In the genomic region with DNA sequence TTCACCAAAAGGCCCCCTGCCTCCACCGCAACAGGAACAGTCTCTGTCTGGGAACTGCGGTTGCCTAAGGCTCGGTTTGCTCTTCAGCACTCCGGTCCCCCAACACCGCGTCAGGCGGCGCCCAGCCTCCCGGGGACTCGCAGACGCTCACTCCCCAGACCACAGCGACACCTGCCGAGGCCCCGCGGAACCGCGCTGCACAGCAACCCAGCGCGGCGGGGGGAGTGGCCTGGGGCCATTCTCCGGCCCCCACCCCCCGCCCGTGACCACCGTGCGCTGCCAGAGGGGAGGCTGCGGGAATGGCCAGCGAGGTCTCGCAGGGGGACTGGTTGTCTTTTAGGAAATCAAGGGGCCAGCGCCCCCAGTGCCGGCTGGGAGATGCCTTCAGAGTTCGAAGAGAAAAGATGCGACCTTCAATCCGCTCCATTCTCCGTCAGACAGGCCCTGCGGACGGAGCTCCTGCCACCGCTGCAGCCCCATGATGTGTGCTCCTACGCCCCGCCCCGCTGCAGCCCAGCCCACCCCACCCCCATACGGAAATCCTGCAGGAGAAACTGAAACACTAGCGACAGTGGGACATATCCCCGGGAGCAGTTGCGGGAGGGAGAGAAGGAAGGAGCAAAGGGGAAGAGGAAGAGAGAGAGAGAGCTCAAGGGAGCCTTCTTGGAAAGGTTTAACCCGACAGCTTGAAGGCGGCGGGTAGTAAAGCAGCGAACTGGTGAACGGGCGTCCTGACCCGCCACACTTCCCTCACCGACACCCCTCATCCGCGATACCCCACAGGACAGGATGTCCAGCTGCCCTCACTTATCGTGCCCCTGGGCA, we compare ENCODE assay signal across 8 cellular contexts.
DNase-seq lines count a peak whose midpoint lies in the region; ATAC-seq and TF ChIP-seq lines count a peak whose summit lies in the region.

No MANE protein-coding gene starts in this region.

- peaks cover 18% of the 10 kb centered on the region for H3K27me3 ChIP-seq in HUES48 (ENCODE audit: control insufficient read depth, insufficient read depth, low read length)
- no peaks in the 10 kb centered on the region for H3K27me3 ChIP-seq in naive thymus-derived CD4-positive, alpha-beta T cell (ENCODE audit: control insufficient read depth in 2 of 2, insufficient read depth in 2 of 2, low read length in 2 of 2)

- CTCF ChIA-PET in OCI-LY7 (lab: Charles Lee; ENCODE audit: unreplicated experiment) = interaction anchor here (0.6 to 1.0 kb wide), 3 partner anchors 27 to 499 kb away, joined by 3 to 4 read pairs (median 4); no protein-coding TSS in a partner anchor
- CTCF ChIA-PET in naive thymus-derived CD4-positive, alpha-beta T cell (lab: Charles Lee) = interaction anchor here (0.5 to 1.3 kb wide), 6 partner anchors 9 to 1402 kb away, joined by 3 to 5 read pairs (median 3); no protein-coding TSS in a partner anchor

- peak; percentile 96 for ATAC-seq in GM21447 (IDR thresholded peaks at IDR 0.05; ENCODE audit: unreplicated experiment)
- peak; percentile 99 for ATAC-seq in naive thymus-derived CD4-positive, alpha-beta T cell
- ATAC-seq in stimulated activated effector memory CD8-positive, alpha-beta T cell treated with anti-CD3 and anti-CD28 coated beads, Interleukin-12 subunit alpha, Interleukin-12 subunit beta, amount 100 ng/mL, for 72 hours = peak; percentile 97

- peaks cover 17 to 50% (median 21%) of the 10 kb centered on the region in 5 donors for H3K27me3 Mint-ChIP-seq in naive thymus-derived CD4-positive, alpha-beta T cell

- H3K4me1 Mint-ChIP-seq in naive thymus-derived CD4-positive, alpha-beta T cell = peaks cover 6 to 18% (median 13%) of the 10 kb centered on the region in 7 donors
- peaks cover 9% of the 10 kb centered on the region for H3K4me1 Mint-ChIP-seq in stimulated activated effector memory CD8-positive, alpha-beta T cell treated with anti-CD3 and anti-CD28 coated beads, Interleukin-12 subunit alpha, Interleukin-12 subunit beta, amount 100 ng/mL, for 72 hours

- no peaks in the 10 kb centered on the region for H3K36me3 Mint-ChIP-seq in naive thymus-derived CD4-positive, alpha-beta T cell
- no peaks in the 10 kb centered on the region for H3K36me3 Mint-ChIP-seq in stimulated activated effector memory CD8-positive, alpha-beta T cell treated with anti-CD3 and anti-CD28 coated beads, Interleukin-12 subunit alpha, Interleukin-12 subunit beta, amount 100 ng/mL, for 72 hours

- H3K9ac ChIP-seq in HUES48 (ENCODE audit: low read depth, low read length) = peak overlapping the region; percentile 32; the same call in 1 of the 2 replicates

- H3K27ac Mint-ChIP-seq in naive thymus-derived CD4-positive, alpha-beta T cell = peak overlapping the region in 7 of 9 donors; percentile 28 to 80 (median 62)
- H3K27ac Mint-ChIP-seq in stimulated activated effector memory CD8-positive, alpha-beta T cell treated with anti-CD3 and anti-CD28 coated beads, Interleukin-12 subunit alpha, Interleukin-12 subunit beta, amount 100 ng/mL, for 72 hours = no peak overlapping the region

- H4K20me1 ChIP-seq in OCI-LY7 (ENCODE audit: insufficient read depth, low read length) = no peaks in the 10 kb centered on the region

- peak overlapping the region; percentile 79 to 90 (median 86) for H3K4me3 Mint-ChIP-seq in naive thymus-derived CD4-positive, alpha-beta T cell
- H3K4me3 Mint-ChIP-seq in stimulated activated effector memory CD8-positive, alpha-beta T cell treated with anti-CD3 and anti-CD28 coated beads, Interleukin-12 subunit alpha, Interleukin-12 subunit beta, amount 100 ng/mL, for 72 hours = peak overlapping the region; percentile 69

- peaks cover 0 to 2% (median 0%) of the 10 kb centered on the region in 11 donors for H3K9me3 Mint-ChIP-seq in naive thymus-derived CD4-positive, alpha-beta T cell
- H3K9me3 Mint-ChIP-seq in stimulated activated effector memory CD8-positive, alpha-beta T cell treated with anti-CD3 and anti-CD28 coated beads, Interleukin-12 subunit alpha, Interleukin-12 subunit beta, amount 100 ng/mL, for 72 hours = no peaks in the 10 kb centered on the region

- no peaks in the 10 kb centered on the region for H3K36me3 ChIP-seq in HUES48 (ENCODE audit: control insufficient read depth, insufficient read depth, low read length)
- H3K36me3 ChIP-seq in OCI-LY7 (ENCODE audit: insufficient read depth, low read length) = no peaks in the 10 kb centered on the region
- no peaks in the 10 kb centered on the region for H3K36me3 ChIP-seq in naive thymus-derived CD4-positive, alpha-beta T cell (ENCODE audit: control insufficient read depth in 2 of 3, insufficient read depth in 3 of 3, low read length in 3 of 3)

- H3K4me2 ChIP-seq in OCI-LY7 (ENCODE audit: low read length) = peak overlapping the region; percentile 84

- intact Hi-C loops in OCI-LY7 (cut with micrococcal nuclease; ENCODE audit: unreplicated experiment) = loop anchor here (1.0 to 5.0 kb wide), 3 partner anchors 82 to 821 kb away; no protein-coding TSS in a partner anchor
- intact Hi-C loops in naive thymus-derived CD4-positive, alpha-beta T cell (cut with micrococcal nuclease) = loop anchor here (1.0 to 10.0 kb wide), 5 partner anchors 20 to 1098 kb away; no protein-coding TSS in a partner anchor

- DNase-seq in D341Med (ENCODE audit: low spot score) (peak; percentile 93), OCI-LY7 (ENCODE audit: low spot score) (peak; percentile 79), activated T-helper 1 cell treated with Interleukin-2 at 50 U/mL for 16 hours (ENCODE audit: low read depth) (peak; percentile 65), fibroblast of gingiva (ENCODE audit: low read depth) (peak; percentile 79)
- DNase-seq in naive thymus-derived CD4-positive, alpha-beta T cell = peak; percentile 59 to 86 (median 73)
- DNase-seq in stimulated activated effector memory CD8-positive, alpha-beta T cell treated with anti-CD3 and anti-CD28 coated beads, Interleukin-12 subunit alpha, Interleukin-12 subunit beta, amount 100 ng/mL, for 72 hours (ENCODE audit: low spot score in 2 of 2) = peak; percentile 93 to 97

- peaks cover 5% of the 10 kb centered on the region; the same call in 1 of the 2 replicates for H3K4me1 ChIP-seq in HUES48 (ENCODE audit: control insufficient read depth, insufficient read depth, low read length)
- H3K4me1 ChIP-seq in OCI-LY7 (ENCODE audit: insufficient read depth, low read length, poor library complexity, severe bottlenecking) = peaks cover 5% of the 10 kb centered on the region
- peaks cover 5 to 7% of the 10 kb centered on the region in 2 donors for H3K4me1 ChIP-seq in naive thymus-derived CD4-positive, alpha-beta T cell (ENCODE audit: control insufficient read depth in 2 of 2, insufficient read depth in 2 of 2, low read length in 2 of 2)

- peak overlapping the region; percentile 48; the same call in 1 of the 2 replicates for H2AFZ ChIP-seq in OCI-LY7 (ENCODE audit: low read length)

- H3K79me2 ChIP-seq in OCI-LY7 (ENCODE audit: insufficient read depth, low read depth, low read length) = no peaks in the 10 kb centered on the region

- no TSS peak for BruUV-seq in OCI-LY7 (replicated peaks; lab: Mats Ljungman, UMichigan)

- peak; percentile 93 for TF ChIP-seq CTCF in OCI-LY7 (conservative IDR thresholded peaks at IDR 0.05; ENCODE audit: low read length)

- POLR2A ChIA-PET in OCI-LY7 (lab: Charles Lee) = interaction anchor here (0.6 to 1.0 kb wide), 8 partner anchors 9 to 1401 kb away, joined by 3 to 5 read pairs (median 3); no protein-coding TSS in a partner anchor
- POLR2A ChIA-PET in naive thymus-derived CD4-positive, alpha-beta T cell (lab: Charles Lee) = interaction anchor here (0.6 to 0.7 kb wide), 2 partner anchors 9 to 682 kb away, joined by 3 to 4 read pairs; no protein-coding TSS in a partner anchor

- H3K27ac ChIP-seq in HUES48 (ENCODE audit: low read depth, low read length) (peak overlapping the region; percentile 58), OCI-LY7 (ENCODE audit: low read depth, low read length, poor library complexity, severe bottlenecking) (no peak overlapping the region)
- H3K27ac ChIP-seq in naive thymus-derived CD4-positive, alpha-beta T cell (ENCODE audit: low read depth, low read length) = peak overlapping the region; percentile 57

- H3K9me3 ChIP-seq in HUES48 (ENCODE audit: control insufficient read depth, insufficient read depth, low read length) = peaks cover 5% of the 10 kb centered on the region; the same call in 1 of the 2 replicates
- no peaks in the 10 kb centered on the region for H3K9me3 ChIP-seq in OCI-LY7 (ENCODE audit: low read length)
- H3K9me3 ChIP-seq in naive thymus-derived CD4-positive, alpha-beta T cell (ENCODE audit: control insufficient read depth in 2 of 3, low read length in 3 of 3) = no peaks in the 10 kb centered on the region

- H3K9me2 ChIP-seq in OCI-LY7 (ENCODE audit: insufficient read depth, low read length) = no peaks in the 10 kb centered on the region

- H3K4me3 ChIP-seq in HUES48 (ENCODE audit: low read depth, low read length) (peak overlapping the region; percentile 80), OCI-LY7 (ENCODE audit: low read depth, low read length, poor library complexity, severe bottlenecking) (peak overlapping the region; percentile 69)
- peak overlapping the region; percentile 54 for H3K4me3 ChIP-seq in naive thymus-derived CD4-positive, alpha-beta T cell (ENCODE audit: low read length)
